Comparison of ENCODE assay signal across 8 cellular contexts in genomic region chr3:33438871-33439270, GRCh38. TPM values are rescaled to one million over a fixed set of nuclear protein-coding genes. Genes with fewer than 3 reads are reported as not detected.
A peak's percentile ranks its signal among the peaks of the same experiment; 100 is the strongest.
DNase-seq lines count a peak whose midpoint lies in the region; ATAC-seq and TF ChIP-seq lines count a peak whose summit lies in the region.

No MANE protein-coding gene starts in this region.

- H3K4me3 ChIP-seq in effector memory CD4-positive, alpha-beta T cell (ENCODE audit: insufficient read depth, low read depth, low read length, poor library complexity, severe bottlenecking), result peak overlapping the region; percentile 96

- no peak for ATAC-seq in GM18867 (IDR thresholded peaks at IDR 0.05; ENCODE audit: unreplicated experiment)

- DNase-seq in COLO829 (ENCODE audit: low spot score) (peak; percentile 28), NOMO-1 treated with DMSO at 0.1 percent for 48 hours (lab: John Stamatoyannopoulos, UW; ENCODE audit: unreplicated experiment) (peak; percentile 83), neural crest cell (ENCODE audit: low read depth, low spot score) (no peak), T1000 (lab: John Stamatoyannopoulos, UW) (no peak), cerebellar nuclear complex (lab: John Stamatoyannopoulos, UW) (no peak)
- no peak for DNase-seq in effector memory CD4-positive, alpha-beta T cell
- DNase-seq in stimulated activated CD4-positive, alpha-beta T cell treated with anti-CD3 and anti-CD28 coated beads, Interleukin-12 subunit alpha, Interleukin-12 subunit beta, amount 100 ng/mL, for 4 hours, result no peak

- H3K36me3 Mint-ChIP-seq in neural crest cell (ENCODE audit: low read depth), result no peaks in the 10 kb centered on the region

- H3K27me3 Mint-ChIP-seq in neural crest cell (ENCODE audit: low read depth), result no peaks in the 10 kb centered on the region

- H3K27ac Mint-ChIP-seq in neural crest cell (ENCODE audit: unreplicated experiment), result peak overlapping the region; percentile 72

- H3K4me1 ChIP-seq in effector memory CD4-positive, alpha-beta T cell (ENCODE audit: control insufficient read depth, insufficient read depth, low read length, poor library complexity, severe bottlenecking), result peaks cover 16% of the 10 kb centered on the region

- peaks cover 51% of the 10 kb centered on the region for H3K4me1 Mint-ChIP-seq in neural crest cell

- peak overlapping the region; percentile 92 for H3K4me3 Mint-ChIP-seq in neural crest cell

- peak overlapping the region; percentile 98 for H3K27ac ChIP-seq in effector memory CD4-positive, alpha-beta T cell (ENCODE audit: insufficient read depth, low read length, poor library complexity, severe bottlenecking)

- no peaks in the 10 kb centered on the region for H3K27me3 ChIP-seq in effector memory CD4-positive, alpha-beta T cell (replicated peaks; ENCODE audit: control insufficient read depth, insufficient read depth, low read length, poor library complexity, severe bottlenecking)

- H3K36me3 ChIP-seq in effector memory CD4-positive, alpha-beta T cell (ENCODE audit: control insufficient read depth, insufficient read depth, low read length), result no peaks in the 10 kb centered on the region

- no peak for TF ChIP-seq CTCF in neural crest cell (conservative IDR thresholded peaks at IDR 0.05)

- no peaks in the 10 kb centered on the region for H3K9me3 Mint-ChIP-seq in neural crest cell

- no peaks in the 10 kb centered on the region for H3K9me3 ChIP-seq in effector memory CD4-positive, alpha-beta T cell (ENCODE audit: control insufficient read depth, low read length)

RNA-seq across cellular contexts. Expression of gene UBP1, which starts 1.3 kb away (rescaled TPM):
- 81.9 and 90.9 TPM in 2 replicates for total RNA-seq in neural crest cell

Comparison
In these comparisons a context has a peak if more than half of its experiments do, and no peak if none do; other contexts are left out.
1. DNase-seq: peak in COLO829 (single experiment) and NOMO-1 treated with DMSO at 0.1 percent for 48 hours (single experiment); none in effector memory CD4-positive, alpha-beta T cell (0 of 3), neural crest cell (single experiment), T1000 (single experiment), stimulated activated CD4-positive, alpha-beta T cell treated with anti-CD3 and anti-CD28 coated beads, Interleukin-12 subunit alpha, Interleukin-12 subunit beta, amount 100 ng/mL, for 4 hours (single experiment) and cerebellar nuclear complex (0 of 2).